Comparison of ENCODE assay signal across 10 cellular contexts in genomic region chr9:120874226-120874839, GRCh38. TPM values are rescaled to one million over a fixed set of nuclear protein-coding genes. Genes with fewer than 3 reads are reported as not detected.
DNase-seq lines count a peak whose midpoint lies in the region; ATAC-seq and TF ChIP-seq lines count a peak whose summit lies in the region.
"Had no signal": no experiment of that assay in that cellular context is flagged by ENCODE, and none has a peak within 500 bp of the region (broad histone marks: within the 10 kb centered on the region; RNA-seq: fewer than 3 reads in every experiment).

No MANE protein-coding gene starts in this region.

- no peak for TF ChIP-seq POLR2A in HCT116 (IDR thresholded peaks at IDR 0.05; ENCODE audit: borderline replicate concordance, extremely low read depth, insufficient read depth, insufficient read length)

- no peak for ATAC-seq in HCT116
- no peak for ATAC-seq in WTC11
- ATAC-seq: right lobe of liver had no signal

- no peak overlapping the region for H3K4me3 ChIP-seq in BLaER1 treated with 17β-estradiol and CSF1 and Interleukin-3, amounts not matched to agents 10 nM and 100 nM
- H3K4me3 ChIP-seq in HCT116 (replicated peaks in 1 of 2; ENCODE audit: low read depth in 1 of 2, low read length in 2 of 2) (peak overlapping the region in 1 of 2 experiments; percentile 20; a peak in 1 of 4 replicates), iPS-20b (ENCODE audit: low read length) (no peak overlapping the region; the same call in 1 of the 2 replicates), endodermal cell (ENCODE audit: low read length) (no peak overlapping the region)
- H3K4me3 ChIP-seq: right lobe of liver had no signal

- no peaks in the 10 kb centered on the region for H3K27me3 ChIP-seq in BLaER1 treated with 17β-estradiol and CSF1 and Interleukin-3, amounts not matched to agents 10 nM and 100 nM
- no peaks in the 10 kb centered on the region for H3K27me3 ChIP-seq in HCT116 (ENCODE audit: insufficient read depth, low read length)
- H3K27me3 ChIP-seq in iPS-20b (ENCODE audit: insufficient read depth, low read length): peaks cover 13% of the 10 kb centered on the region; the same call in 1 of the 2 replicates
- H3K27me3 ChIP-seq in endodermal cell (ENCODE audit: control insufficient read depth, insufficient read depth, low read length, poor library complexity, severe bottlenecking): peaks cover 13% of the 10 kb centered on the region
- H3K27me3 ChIP-seq: brain microvascular endothelial cell, right lobe of liver had no signal

- TF ChIP-seq CTCF in HCT116 (IDR thresholded peaks at IDR 0.05 in 2 of 3, conservative IDR thresholded peaks at IDR 0.05 in 1 of 3; ENCODE audit: borderline replicate concordance in 1 of 3, insufficient read depth in 1 of 3, low read depth in 2 of 3, low read length in 2 of 3) (no peak), WTC11 (IDR thresholded peaks at IDR 0.05) (no peak), endodermal cell (conservative IDR thresholded peaks at IDR 0.05) (no peak)

- BruUV-seq in HCT116 (replicated peaks; lab: Mats Ljungman, UMichigan): no TSS peak

- peaks cover 19% of the 10 kb centered on the region for H3K79me2 ChIP-seq in HCT116 (ENCODE audit: insufficient read depth, low read length)

- peak overlapping the region; percentile 3 to 97 (median 87); a peak in 20 of 22 replicates for H3K4me2 ChIP-seq in BLaER1 treated with 17β-estradiol and CSF1 and Interleukin-3, amounts not matched to agents 10 nM and 100 nM
- peak overlapping the region; percentile 97 for H3K4me2 ChIP-seq in HCT116 (ENCODE audit: low read length)

- RAD21 ChIA-PET in HCT116 (lab: Charles Lee; ENCODE audit: low non-redundant PET in 1 of 2, low total read pairs in 2 of 2, uncharacterized antibody in 2 of 2, unreplicated experiment in 2 of 2): no interaction called here

- peaks cover 23 to 60% (median 53%) of the 10 kb centered on the region in 11 experiments; a peak in 21 of 22 replicates for H3K36me3 ChIP-seq in BLaER1 treated with 17β-estradiol and CSF1 and Interleukin-3, amounts not matched to agents 10 nM and 100 nM
- peaks cover 0 to 19% of the 10 kb centered on the region in 2 experiments; a peak in 1 of 4 replicates for H3K36me3 ChIP-seq in HCT116 (ENCODE audit: control insufficient read depth in 1 of 2, insufficient read depth in 2 of 2, low read length in 2 of 2)
- H3K36me3 ChIP-seq in iPS-20b (ENCODE audit: insufficient read depth, low read depth, low read length): peaks cover 12% of the 10 kb centered on the region; the same call in 1 of the 2 replicates
- peaks cover 11% of the 10 kb centered on the region for H3K36me3 ChIP-seq in endodermal cell (ENCODE audit: control insufficient read depth, insufficient read depth, low read length)
- H3K36me3 ChIP-seq: right lobe of liver had no signal

- H3K9me3 ChIP-seq in BLaER1 treated with 17β-estradiol and CSF1 and Interleukin-3, amounts not matched to agents 10 nM and 100 nM (replicated peaks in 1 of 11): no peaks in the 10 kb centered on the region
- H3K9me3 ChIP-seq in HCT116 (ENCODE audit: control insufficient read depth in 1 of 2, insufficient read depth in 1 of 2, low read depth in 1 of 2, low read length in 2 of 2) (no peaks in the 10 kb centered on the region), iPS-20b (ENCODE audit: insufficient read depth, low read depth, low read length) (no peaks in the 10 kb centered on the region), endodermal cell (ENCODE audit: control insufficient read depth, low read length) (no peaks in the 10 kb centered on the region)
- H3K9me3 ChIP-seq: right lobe of liver had no signal

- 93 to 100% methylated on average over 3 to 8 of the region's 8 CpGs for WGBS in endodermal cell (ENCODE audit: insufficient coverage in 1 of 2, insufficient read length in 1 of 2), 2 experiments

- intact Hi-C loops in HCT116 (cut with micrococcal nuclease): no loop called here

- no peaks in the 10 kb centered on the region for H3K9me3 Mint-ChIP-seq in WTC11
- no peaks in the 10 kb centered on the region for H3K9me3 Mint-ChIP-seq in endodermal cell

- POLR2A ChIA-PET in HCT116 (lab: Charles Lee) (interaction anchor here (0.8 kb wide), 1 partner anchor 57 kb away, joined by 3 read pairs; no protein-coding TSS in a partner anchor), WTC11 (lab: Charles Lee) (interaction anchor here (1.0 to 1.4 kb wide), 2 partner anchors 55 to 81 kb away, joined by 4 to 6 read pairs; partner anchors contain the start of gene FBXW2)

- CTCF ChIA-PET in HCT116 (lab: Charles Lee) (no interaction called here), WTC11 (lab: Charles Lee) (interaction anchor here (1.1 to 1.4 kb wide), 3 partner anchors 10 to 55 kb away, joined by 4 to 7 read pairs (median 4); no protein-coding TSS in a partner anchor)

- peaks cover 11% of the 10 kb centered on the region for H3K36me3 Mint-ChIP-seq in WTC11
- H3K36me3 Mint-ChIP-seq in endodermal cell (ENCODE audit: low read depth): peaks cover 5% of the 10 kb centered on the region

- H3K9ac ChIP-seq in BLaER1 treated with 17β-estradiol and CSF1 and Interleukin-3, amounts not matched to agents 10 nM and 100 nM: peak overlapping the region in 6 of 11 experiments; percentile 26 to 96 (median 95); a peak in 8 of 22 replicates
- H3K9ac ChIP-seq in HCT116 (ENCODE audit: low read length) (0 out of 2 replicates have a peak overlapping the region, but pooled peaks have one; percentile 4), iPS-20b (ENCODE audit: low read depth, low read length) (peak overlapping the region; percentile 52; the same call in 1 of the 2 replicates), endodermal cell (ENCODE audit: extremely low read depth, low read length, poor library complexity, severe bottlenecking) (no peak overlapping the region)

- no peak overlapping the region for H2AFZ ChIP-seq in HCT116 (ENCODE audit: low read depth, low read length, poor library complexity, severe bottlenecking)

- 0 out of 2 replicates have a peak overlapping the region, but pooled peaks have one; percentile 14 for H3K4me3 Mint-ChIP-seq in WTC11
- no peak overlapping the region for H3K4me3 Mint-ChIP-seq in endodermal cell

- TF ChIP-seq RAD21 in HCT116 (IDR thresholded peaks at IDR 0.05; ENCODE audit: low read depth): no peak

- H3K4me1 ChIP-seq in BLaER1 treated with 17β-estradiol and CSF1 and Interleukin-3, amounts not matched to agents 10 nM and 100 nM: peaks cover 44 to 65% (median 60%) of the 10 kb centered on the region in 10 experiments
- H3K4me1 ChIP-seq in HCT116 (ENCODE audit: control insufficient read depth in 1 of 2, insufficient read depth in 2 of 2, low read length in 2 of 2) (peaks cover 47 to 63% of the 10 kb centered on the region in 2 experiments), iPS-20b (ENCODE audit: insufficient read depth, low read length) (peaks cover 29% of the 10 kb centered on the region), endodermal cell (ENCODE audit: control insufficient read depth, insufficient read depth, low read length) (peaks cover 8% of the 10 kb centered on the region)

- peaks cover 12% of the 10 kb centered on the region for H3K27me3 Mint-ChIP-seq in WTC11 (ENCODE audit: low read depth)
- peaks cover 27% of the 10 kb centered on the region for H3K27me3 Mint-ChIP-seq in endodermal cell (ENCODE audit: insufficient read depth)

- H3K4me1 Mint-ChIP-seq in WTC11: peaks cover 64% of the 10 kb centered on the region
- peaks cover 35% of the 10 kb centered on the region for H3K4me1 Mint-ChIP-seq in endodermal cell

- peaks cover 0 to 9% (median 0%) of the 10 kb centered on the region in 11 experiments; a peak in 1 of 22 replicates for H4K20me1 ChIP-seq in BLaER1 treated with 17β-estradiol and CSF1 and Interleukin-3, amounts not matched to agents 10 nM and 100 nM
- no peaks in the 10 kb centered on the region for H4K20me1 ChIP-seq in HCT116 (ENCODE audit: insufficient read depth)

- H3K27ac Mint-ChIP-seq in WTC11 (peak overlapping the region; percentile 96), endodermal cell (no peak overlapping the region)

- DNase-seq in HCT116 (ENCODE audit: low read depth, low spot score): no peak
- DNase-seq in WTC11 (ENCODE audit: low spot score): no peak
- DNase-seq in RPMI8226: no peak
- no peak for DNase-seq in endodermal cell
- DNase-seq in GM19240 (ENCODE audit: insufficient read length, low spot score): no peak
- DNase-seq in stimulated activated CD4-positive, alpha-beta T cell treated with anti-CD3 and anti-CD28 coated beads, Interleukin-15, amount 100 ng/mL, for 24 hours: no peak
- DNase-seq: brain microvascular endothelial cell, right lobe of liver had no signal

- H3K9me2 ChIP-seq in HCT116 (ENCODE audit: insufficient read depth): no peaks in the 10 kb centered on the region

- peak overlapping the region in 8 of 11 experiments; percentile 15 to 98 (median 95); a peak in 10 of 22 replicates for H3K27ac ChIP-seq in BLaER1 treated with 17β-estradiol and CSF1 and Interleukin-3, amounts not matched to agents 10 nM and 100 nM
- peak overlapping the region; percentile 89 for H3K27ac ChIP-seq in HCT116 (ENCODE audit: low read depth, low read length)
- no peak overlapping the region for H3K27ac ChIP-seq in iPS-20b (ENCODE audit: low read length)
- no peak overlapping the region for H3K27ac ChIP-seq in endodermal cell (ENCODE audit: low read depth, low read length)
- H3K27ac ChIP-seq: brain microvascular endothelial cell, right lobe of liver had no signal

TF ChIP-seq in HCT116, 20 proteins besides CTCF, POLR2A, EP300 and RAD21 (continues in another document):
- no peak for TF ChIP-seq ZNF274 (IDR thresholded peaks at IDR 0.05; ENCODE audit: low read depth, low read length)
- no peak for TF ChIP-seq YY1 (IDR thresholded peaks at IDR 0.05; ENCODE audit: extremely low read depth, insufficient replicate concordance, low read depth, low read length)

TF ChIP-seq in WTC11, 78 proteins besides CTCF, POLR2A, EP300 and RAD21:
- no peak for TF ChIP-seq NR2C2 (CRISPR knock-in tag; IDR thresholded peaks at IDR 0.05)
- no peak for TF ChIP-seq IRF2 (CRISPR knock-in tag; IDR thresholded peaks at IDR 0.05; ENCODE audit: borderline replicate concordance, low read depth)
- TF ChIP-seq TEAD4 (CRISPR knock-in tag; IDR thresholded peaks at IDR 0.05): no peak

RNA-seq across cellular contexts. Expression of gene PHF19, which starts 2.7 kb away (rescaled TPM):
- total RNA-seq in HCT116 (2021; ENCODE audit: unreplicated experiment) (74.0 TPM), WTC11 (2021) (29.3 to 39.0 TPM (median 35.4 TPM) in 3 replicates), endodermal cell (10 to 100 TPM; 17.9 to 21.9 TPM)
- 69.8 and 83.1 TPM in 2 replicates for polyA plus RNA-seq in HCT116 (2012)
- 30.5 TPM for polyA plus RNA-seq in endodermal cell (2013, experiment 1 of 2)
- 27.9 TPM for polyA plus RNA-seq in endodermal cell (2013, experiment 2 of 2)

RNA-seq across cellular contexts. Expression of gene PSMD5, which starts 31.6 kb away (rescaled TPM):
- total RNA-seq in HCT116 (2021; ENCODE audit: unreplicated experiment) (64.3 TPM), WTC11 (2021) (61.1 to 65.9 TPM (median 65.8 TPM) in 3 replicates), endodermal cell (10 to 100 TPM; 21.8 to 52.7 TPM)
- 24.4 and 31.4 TPM in 2 replicates for polyA plus RNA-seq in HCT116 (2012)
- polyA plus RNA-seq in endodermal cell (2013, experiment 1 of 2): 29.3 TPM
- polyA plus RNA-seq in endodermal cell (2013, experiment 2 of 2): 28.7 TPM

RNA-seq across cellular contexts. Expression of gene TRAF1, which starts 52.3 kb away (rescaled TPM):
- total RNA-seq in HCT116 (2021; ENCODE audit: unreplicated experiment) (1.7 TPM), WTC11 (2021) (1.8 to 3.1 TPM (median 2.9 TPM) in 3 replicates), endodermal cell (1 to 10 TPM; 3.6 to 8.2 TPM)
- polyA plus RNA-seq in HCT116 (2012): 0.94 and 1.2 TPM in 2 replicates
- polyA plus RNA-seq in endodermal cell (2013, experiment 1 of 2): 3.1 TPM
- 2.6 TPM for polyA plus RNA-seq in endodermal cell (2013, experiment 2 of 2)

Comparison
In these comparisons a context has a peak if more than half of its experiments do, and no peak if none do; other contexts are left out.
1. H3K27ac ChIP-seq: peak in BLaER1 treated with 17β-estradiol and CSF1 and Interleukin-3, amounts not matched to agents 10 nM and 100 nM (8 of 11) and HCT116 (single experiment); none in iPS-20b (single experiment) and endodermal cell (single experiment).